ENCODE assay signal across 8 cellular contexts in genomic region chr10:27223964-27224363, GRCh38. TPM values are rescaled to one million over a fixed set of nuclear protein-coding genes. Genes with fewer than 3 reads are reported as not detected.
DNase-seq lines count a peak whose midpoint lies in the region; ATAC-seq and TF ChIP-seq lines count a peak whose summit lies in the region.

No MANE protein-coding gene starts in this region.

- peak; percentile 11 to 58 (median 35) for DNase-seq in CD8-positive, alpha-beta memory T cell
- DNase-seq in HAP-1 (ENCODE audit: low spot score in 2 of 2) (peak; percentile 20 to 63), T-helper 9 cell (peak; percentile 25), dermis blood vessel endothelial cell (peak; percentile 67), natural killer cell (no peak), occipital lobe (lab: John Stamatoyannopoulos, UW) (no peak)

- H3K4me1 Mint-ChIP-seq in CD8-positive, alpha-beta memory T cell: peaks cover 32 to 40% (median 38%) of the 10 kb centered on the region in 3 donors
- peaks cover 26 to 29% of the 10 kb centered on the region in 2 donors for H3K4me1 Mint-ChIP-seq in natural killer cell

- H3K36me3 Mint-ChIP-seq in CD8-positive, alpha-beta memory T cell: peaks cover 0 to 54% (median 12%) of the 10 kb centered on the region in 3 donors
- peaks cover 8% of the 10 kb centered on the region for H3K36me3 Mint-ChIP-seq in natural killer cell

- ATAC-seq in natural killer cell (no peak), GM19452 (IDR thresholded peaks at IDR 0.05; ENCODE audit: unreplicated experiment) (no peak), HG03460 (IDR thresholded peaks at IDR 0.05; ENCODE audit: unreplicated experiment) (no peak)

- H3K4me3 Mint-ChIP-seq in CD8-positive, alpha-beta memory T cell: peak overlapping the region; percentile 18 to 84 (median 72)
- peak overlapping the region; percentile 86 for H3K4me3 Mint-ChIP-seq in natural killer cell

- no peaks in the 10 kb centered on the region for H3K9me3 Mint-ChIP-seq in CD8-positive, alpha-beta memory T cell
- H3K9me3 Mint-ChIP-seq in natural killer cell: no peaks in the 10 kb centered on the region

- no peak overlapping the region for H3K27ac ChIP-seq in CD8-positive, alpha-beta memory T cell (ENCODE audit: low read depth, low read length)

- intact Hi-C loops in natural killer cell (cut with micrococcal nuclease): loop anchor here (1.0 to 10.0 kb wide), 3 partner anchors 61 to 369 kb away; no protein-coding TSS in a partner anchor

- no peaks in the 10 kb centered on the region for H3K27me3 ChIP-seq in CD8-positive, alpha-beta memory T cell (ENCODE audit: insufficient read depth, low read length, poor library complexity, severe bottlenecking)
- no peaks in the 10 kb centered on the region for H3K27me3 ChIP-seq in HAP-1 (ENCODE audit: low read depth)

- H3K27ac Mint-ChIP-seq in CD8-positive, alpha-beta memory T cell: peak overlapping the region in 7 of 8 donors; percentile 75 to 97 (median 91)
- H3K27ac Mint-ChIP-seq in natural killer cell: peak overlapping the region; percentile 40 to 86

- in situ Hi-C loops in HAP-1 (cut with MboI; ENCODE audit: low sequenced_read_pairs): no loop called here

- H3K9me3 ChIP-seq in CD8-positive, alpha-beta memory T cell (ENCODE audit: low read length): no peaks in the 10 kb centered on the region
- H3K9me3 ChIP-seq in HAP-1: no peaks in the 10 kb centered on the region

- H3K36me3 ChIP-seq in CD8-positive, alpha-beta memory T cell (ENCODE audit: insufficient read depth, low read length): peaks cover 23% of the 10 kb centered on the region
- peaks cover 21% of the 10 kb centered on the region for H3K36me3 ChIP-seq in HAP-1 (replicated peaks)

- H3K4me1 ChIP-seq in CD8-positive, alpha-beta memory T cell (ENCODE audit: insufficient read depth, low read length): peaks cover 25% of the 10 kb centered on the region
- no peaks in the 10 kb centered on the region for H3K4me1 ChIP-seq in HAP-1

- CTCF ChIA-PET in CD8-positive, alpha-beta memory T cell (lab: Charles Lee): interaction anchor here (0.6 to 2.7 kb wide), 29 partner anchors 9 to 1321 kb away, joined by 3 to 20 read pairs (median 4); partner anchors contain the start of genes ACBD5 and MASTL

- POLR2A ChIA-PET in CD8-positive, alpha-beta memory T cell (lab: Charles Lee): interaction anchor here (0.6 to 1.7 kb wide), 4 partner anchors 17 to 261 kb away, joined by 3 to 7 read pairs (median 6); partner anchors contain the start of gene ACBD5

- no peak overlapping the region for H3K4me3 ChIP-seq in CD8-positive, alpha-beta memory T cell (ENCODE audit: low read length)
- H3K4me3 ChIP-seq in HAP-1: no peak overlapping the region

- no peaks in the 10 kb centered on the region for H3K27me3 Mint-ChIP-seq in CD8-positive, alpha-beta memory T cell
- no peaks in the 10 kb centered on the region for H3K27me3 Mint-ChIP-seq in natural killer cell (ENCODE audit: low read depth in 2 of 2)

- peak; percentile 72 for TF ChIP-seq CTCF in natural killer cell (IDR thresholded peaks at IDR 0.05)

RNA-seq across cellular contexts. Expression of gene ACBD5, which starts 16.6 kb away (rescaled TPM):
- total RNA-seq in CD8-positive, alpha-beta memory T cell: 10 to 100 TPM; 19.2 to 21.3 TPM
- 13.2 TPM for polyA plus RNA-seq in CD8-positive, alpha-beta memory T cell
- total RNA-seq in dermis blood vessel endothelial cell (25.0 and 25.5 TPM in 2 replicates), natural killer cell (10 to 100 TPM; 38.2 to 58.8 (median 47.4) TPM), occipital lobe (56.6 TPM)

Comparison
In these comparisons a context has a peak if more than half of its experiments do, and no peak if none do; other contexts are left out.
1. DNase-seq: peak in CD8-positive, alpha-beta memory T cell (5 of 5), HAP-1 (2 of 2), T-helper 9 cell (single experiment) and dermis blood vessel endothelial cell (single experiment); none in natural killer cell (single experiment) and occipital lobe (single experiment).